ENCODE assay signal across 8 cellular contexts in the genomic region with DNA sequence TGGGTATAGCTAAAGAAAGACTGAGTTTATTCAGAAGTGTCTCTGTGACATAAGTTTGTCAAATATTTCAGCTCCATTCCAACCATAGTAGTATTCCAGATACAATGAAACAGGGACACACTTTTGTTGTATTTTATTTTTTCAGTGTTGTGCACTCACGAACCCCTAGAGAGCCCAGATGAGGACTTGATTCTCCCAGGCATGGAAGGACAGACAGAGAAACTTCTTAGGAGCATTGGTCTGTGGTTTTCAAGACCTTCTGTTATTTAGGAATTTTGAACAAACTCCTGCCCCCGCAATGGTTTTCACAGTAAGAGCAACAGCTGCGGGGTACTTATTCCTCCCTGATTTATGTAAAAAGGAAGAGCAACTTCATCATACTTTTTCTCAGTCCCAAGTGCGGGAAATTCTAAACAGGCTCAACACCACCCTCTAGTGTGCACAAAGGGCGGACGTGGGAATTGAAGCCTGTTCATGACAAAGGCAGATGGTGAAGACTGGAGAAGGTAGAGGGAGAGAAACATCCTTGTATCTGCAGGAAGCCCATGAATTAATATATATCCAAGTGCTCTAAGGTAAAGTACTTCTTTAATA.
DNase-seq lines count a peak whose midpoint lies in the region; ATAC-seq and TF ChIP-seq lines count a peak whose summit lies in the region.

No MANE protein-coding gene starts in this region.

- no peak overlapping the region for H3K4me2 ChIP-seq in DND-41 (ENCODE audit: insufficient read depth, low read length)

- peak; percentile 65; the same call in 1 of the 3 replicates for ATAC-seq in DND-41 (ENCODE audit: insufficient read depth, low read depth)
- peak; percentile 71 for ATAC-seq in GM21576 (IDR thresholded peaks at IDR 0.05; ENCODE audit: unreplicated experiment)
- no peak for ATAC-seq in GM21367 (IDR thresholded peaks at IDR 0.05; ENCODE audit: unreplicated experiment)

- H3K27ac ChIP-seq in DND-41 (ENCODE audit: low read length) (no peak overlapping the region), thyroid gland (no peak overlapping the region)

- peak; percentile 76 for TF ChIP-seq CTCF in DND-41 (IDR thresholded peaks at IDR 0.05; ENCODE audit: borderline replicate concordance, extremely low read depth, low read length, poor library complexity, severe bottlenecking)
- peak; percentile 90 for TF ChIP-seq CTCF in NB4 (IDR thresholded peaks at IDR 0.05; ENCODE audit: low read depth, low read length)
- peak in 5 of 6 experiments; percentile 34 to 72 (median 62) for TF ChIP-seq CTCF in thyroid gland (IDR thresholded peaks at IDR 0.05)

- H3K4me3 ChIP-seq in DND-41 (ENCODE audit: low read depth in 1 of 2, low read length in 2 of 2), result no peak overlapping the region
- no peak overlapping the region for H3K4me3 ChIP-seq in NB4 (ENCODE audit: low read depth, low read length)
- no peak overlapping the region for H3K4me3 ChIP-seq in thyroid gland (replicated peaks in 1 of 3)

- H3K36me3 ChIP-seq in DND-41 (ENCODE audit: insufficient read depth, low read length), result no peaks in the 10 kb centered on the region
- no peaks in the 10 kb centered on the region for H3K36me3 ChIP-seq in thyroid gland

- H3K9me3 ChIP-seq in DND-41 (ENCODE audit: insufficient read depth, low read length, severe bottlenecking), result no peaks in the 10 kb centered on the region
- H3K9me3 ChIP-seq in thyroid gland, result no peaks in the 10 kb centered on the region

- H3K27me3 ChIP-seq in DND-41 (ENCODE audit: insufficient read depth, low read length, poor library complexity) (peaks cover 5% of the 10 kb centered on the region), thyroid gland (no peaks in the 10 kb centered on the region)

- H3K79me2 ChIP-seq in DND-41 (ENCODE audit: insufficient read depth, low read length), result no peaks in the 10 kb centered on the region

- H3K4me1 ChIP-seq in DND-41 (ENCODE audit: insufficient read depth, low read length) (no peaks in the 10 kb centered on the region), thyroid gland (no peaks in the 10 kb centered on the region)

- H2AFZ ChIP-seq in DND-41 (ENCODE audit: low read depth, low read length), result no peak overlapping the region

- no peaks in the 10 kb centered on the region for H4K20me1 ChIP-seq in DND-41 (ENCODE audit: insufficient read depth, low read length)

- TF ChIP-seq POLR2A in NB4 (IDR thresholded peaks at IDR 0.05; ENCODE audit: extremely low read depth, insufficient read length), result no peak
- no peak for TF ChIP-seq POLR2A in thyroid gland (IDR thresholded peaks at IDR 0.05)

- intact Hi-C loops in thyroid gland (cut with DNase I), result no loop called here

- no peak overlapping the region for H3K9ac ChIP-seq in DND-41 (ENCODE audit: low read depth, low read length)

- WGBS in thyroid gland, 2 donors, result 8 to 9% methylated on average over 6 of the region's 6 CpGs

- DNase-seq in DND-41 (peak; percentile 48), NB4 (ENCODE audit: low read depth) (peak; percentile 71), SKM-1 treated with dmso at 0.1 percent for 144 hours (lab: John Stamatoyannopoulos, UW; ENCODE audit: unreplicated experiment) (peak; percentile 1), ecto neural progenitor cell (ENCODE audit: low spot score) (peak; percentile 63), lung microvascular endothelial cell (ENCODE audit: low read depth in 2 of 2) (peak; percentile 49 to 57), thyroid gland (peak; percentile 48 to 58)

Comparison
In these comparisons a context has a peak if more than half of its experiments do, and no peak if none do; other contexts are left out.
1. DNase-seq: peak in every context shown above with its lines; median percentile 71 in NB4; 63 in ecto neural progenitor cell; 53 in lung microvascular endothelial cell; 53 in thyroid gland; 48 in DND-41; 1 in SKM-1 treated with dmso at 0.1 percent for 144 hours.